ENCODE assay signal across 10 cellular contexts in the genomic region with DNA sequence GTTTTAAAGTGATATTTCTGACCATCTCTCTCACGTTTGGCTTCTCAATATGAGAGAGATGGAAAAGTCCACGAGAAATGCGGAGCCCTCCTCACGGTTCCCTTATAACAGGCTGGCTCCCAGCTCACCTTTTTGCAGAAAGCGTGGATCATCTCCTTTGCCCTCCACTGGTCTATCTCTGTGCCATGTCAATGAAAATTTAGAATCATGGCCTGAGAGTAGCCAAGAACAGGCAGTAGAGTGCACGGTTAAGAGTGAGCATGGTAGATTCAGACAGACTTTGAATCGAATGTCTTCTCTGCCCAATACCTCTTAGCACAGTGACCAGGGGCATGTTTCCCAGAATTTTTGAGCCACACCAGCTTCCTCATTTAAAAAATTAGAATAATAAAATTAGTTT. TPM values are rescaled to one million over a fixed set of nuclear protein-coding genes. Genes with fewer than 3 reads are reported as not detected.
DNase-seq lines count a peak whose midpoint lies in the region; ATAC-seq lines count a peak whose summit lies in the region.
"Had no signal": no experiment of that assay in that cellular context is flagged by ENCODE, and none has a peak within 500 bp of the region (broad histone marks: within the 10 kb centered on the region; RNA-seq: fewer than 3 reads in every experiment).

No MANE protein-coding gene starts in this region.

- intact Hi-C loops in right cardiac atrium (cut with DNase I): no loop called here

- H3K4me1 Mint-ChIP-seq in activated T-cell treated with anti-CD3 and anti-CD28 coated beads, Interleukin-2, amount 50 U/mL, for 72 hours (ENCODE audit: low read depth): peaks cover 46% of the 10 kb centered on the region
- peaks cover 53% of the 10 kb centered on the region for H3K4me1 Mint-ChIP-seq in stimulated activated naive CD8-positive, alpha-beta T cell treated with anti-CD3 and anti-CD28 coated beads, Interleukin-15, amount 100 ng/mL, for 72 hours
- H3K4me1 Mint-ChIP-seq: neural crest cell had no signal

- DNase-seq in activated T-cell treated with anti-CD3 and anti-CD28 coated beads, Interleukin-2, amount 50 U/mL, for 72 hours: no peak
- DNase-seq in right cardiac atrium (no peak), HuH-7 (ENCODE audit: low spot score) (no peak), dedifferentiated amniotic fluid mesenchymal stem cell (ENCODE audit: extremely low spot score) (no peak)
- DNase-seq in stimulated activated naive CD8-positive, alpha-beta T cell treated with anti-CD3 and anti-CD28 coated beads, Interleukin-15, amount 100 ng/mL, for 72 hours: peak in 1 of 2 donors; percentile 40
- DNase-seq: DMS153, H9 had no signal

- 59% methylated on average over 7 of the region's 7 CpGs for WGBS in right cardiac atrium

- H3K4me3 ChIP-seq in right cardiac atrium (ENCODE audit: low read length): peak overlapping the region; percentile 90

- H3K36me3 Mint-ChIP-seq in activated T-cell treated with anti-CD3 and anti-CD28 coated beads, Interleukin-2, amount 50 U/mL, for 72 hours (ENCODE audit: insufficient read depth in 2 of 2): peaks cover 13 to 25% of the 10 kb centered on the region in 2 donors

- peak overlapping the region; percentile 91 to 94 for H3K4me3 Mint-ChIP-seq in activated T-cell treated with anti-CD3 and anti-CD28 coated beads, Interleukin-2, amount 50 U/mL, for 72 hours
- H3K4me3 Mint-ChIP-seq in stimulated activated naive CD8-positive, alpha-beta T cell treated with anti-CD3 and anti-CD28 coated beads, Interleukin-15, amount 100 ng/mL, for 72 hours: peak overlapping the region; percentile 96 to 100
- H3K4me3 Mint-ChIP-seq: H9, neural crest cell had no signal

- H3K27me3 ChIP-seq in right cardiac atrium (ENCODE audit: control insufficient read depth, insufficient read depth): no peaks in the 10 kb centered on the region

- no peaks in the 10 kb centered on the region for H3K9me3 ChIP-seq in right cardiac atrium (ENCODE audit: control insufficient read depth, low read length)

- H3K9me3 Mint-ChIP-seq in activated T-cell treated with anti-CD3 and anti-CD28 coated beads, Interleukin-2, amount 50 U/mL, for 72 hours: peaks cover 2 to 3% of the 10 kb centered on the region in 2 donors
- H3K9me3 Mint-ChIP-seq in stimulated activated naive CD8-positive, alpha-beta T cell treated with anti-CD3 and anti-CD28 coated beads, Interleukin-15, amount 100 ng/mL, for 72 hours: peaks cover 7 to 8% of the 10 kb centered on the region in 2 donors
- H3K9me3 Mint-ChIP-seq: H9, neural crest cell had no signal

- no peaks in the 10 kb centered on the region for H3K4me1 ChIP-seq in right cardiac atrium (ENCODE audit: control insufficient read depth, insufficient read depth, low read length)

- H3K27ac ChIP-seq in right cardiac atrium (ENCODE audit: low read length): peak overlapping the region; percentile 83

- H3K27me3 Mint-ChIP-seq in activated T-cell treated with anti-CD3 and anti-CD28 coated beads, Interleukin-2, amount 50 U/mL, for 72 hours (ENCODE audit: low read depth): no peaks in the 10 kb centered on the region
- H3K27me3 Mint-ChIP-seq in stimulated activated naive CD8-positive, alpha-beta T cell treated with anti-CD3 and anti-CD28 coated beads, Interleukin-15, amount 100 ng/mL, for 72 hours: no peaks in the 10 kb centered on the region

- H3K27ac Mint-ChIP-seq in activated T-cell treated with anti-CD3 and anti-CD28 coated beads, Interleukin-2, amount 50 U/mL, for 72 hours: peak overlapping the region; percentile 87
- peak overlapping the region; percentile 93 to 98 for H3K27ac Mint-ChIP-seq in stimulated activated naive CD8-positive, alpha-beta T cell treated with anti-CD3 and anti-CD28 coated beads, Interleukin-15, amount 100 ng/mL, for 72 hours
- H3K27ac Mint-ChIP-seq: H9 had no signal

- ATAC-seq in GM18868 (IDR thresholded peaks at IDR 0.05; ENCODE audit: unreplicated experiment): peak; percentile 33
- peak; percentile 39 to 50 for ATAC-seq in activated T-cell treated with anti-CD3 and anti-CD28 coated beads, Interleukin-2, amount 50 U/mL, for 72 hours (replicated peaks in 1 of 2)
- peak in 1 of 2 donors; percentile 51 for ATAC-seq in right cardiac atrium
- peak; percentile 54 for ATAC-seq in stimulated activated naive CD8-positive, alpha-beta T cell treated with anti-CD3 and anti-CD28 coated beads, Interleukin-15, amount 100 ng/mL, for 72 hours
- no peak for ATAC-seq in GM18502 (IDR thresholded peaks at IDR 0.05; ENCODE audit: poor library complexity, unreplicated experiment)

RNA-seq across cellular contexts. Expression of a gene that starts 1.1 kb away (rescaled TPM):
- 10 to 100 TPM; 45.1 to 50.7 TPM for total RNA-seq in activated T-cell treated with anti-CD3 and anti-CD28 coated beads, Interleukin-2, amount 50 U/mL, for 72 hours
- 10 to 100 TPM; 13.7 to 25.5 (median 14.0) TPM for total RNA-seq in right cardiac atrium
- 36.1 TPM for polyA plus RNA-seq in right cardiac atrium
- total RNA-seq: H9, neural crest cell had no signal

RNA-seq across cellular contexts. Expression of a gene that starts 51.4 kb away (rescaled TPM):
- total RNA-seq in activated T-cell treated with anti-CD3 and anti-CD28 coated beads, Interleukin-2, amount 50 U/mL, for 72 hours: 100 to 1,000 TPM; 114 to 156 TPM
- 10 to 100 TPM; 20.2 to 44.8 (median 24.8) TPM for total RNA-seq in right cardiac atrium
- polyA plus RNA-seq in right cardiac atrium: 31.3 TPM
- total RNA-seq: H9, neural crest cell had no signal
